ENCODE assay signal across 20 cellular contexts in the genomic region with DNA sequence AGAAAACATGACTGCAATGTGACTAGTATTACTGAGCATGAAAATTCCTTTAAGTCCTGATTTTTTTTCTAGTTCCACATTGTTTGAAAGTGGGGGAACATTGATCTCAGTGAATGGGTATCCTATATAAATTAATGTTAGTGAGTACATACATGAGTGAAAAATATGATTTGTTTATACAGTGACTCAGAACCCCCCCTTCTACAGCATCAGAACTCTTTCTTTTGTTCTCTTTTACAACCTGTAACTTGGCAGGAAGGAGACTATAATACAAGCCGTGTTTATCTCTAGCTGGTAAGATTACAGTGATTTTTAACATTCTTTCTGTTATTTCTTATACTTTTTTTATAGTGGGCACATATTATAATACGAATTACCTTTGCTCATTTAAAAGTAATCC.
DNase-seq lines count a peak whose midpoint lies in the region; ATAC-seq, FAIRE-seq and TF ChIP-seq lines count a peak whose summit lies in the region.
"Had no signal": no experiment of that assay in that cellular context is flagged by ENCODE, and none has a peak within 500 bp of the region (broad histone marks: within the 10 kb centered on the region; RNA-seq: fewer than 3 reads in every experiment).

No MANE protein-coding gene starts in this region.

- peaks cover 60% of the 10 kb centered on the region for H3K36me3 Mint-ChIP-seq in osteocyte (ENCODE audit: unreplicated experiment)

- FAIRE-seq in urothelium cell line (lab: Jason Lieb, UNC), result no peak
- FAIRE-seq: A204.1, GM18507, H54, HepG2 had no signal

- peaks cover 75% of the 10 kb centered on the region for H3K4me1 Mint-ChIP-seq in osteocyte (ENCODE audit: unreplicated experiment)

- no peak overlapping the region for H3K4me3 Mint-ChIP-seq in osteocyte (ENCODE audit: unreplicated experiment)
- H3K4me3 Mint-ChIP-seq: CD4-positive, alpha-beta T cell; T-helper 1 cell treated with Interleukin-12 subunit alpha and Interleukin-12 subunit beta and Interleukin-4 antibody, amounts not matched to agents 30 μg/mL and 1 μg/mL, for 36 hours had no signal

- H3K27ac Mint-ChIP-seq in osteocyte (ENCODE audit: unreplicated experiment), result peak overlapping the region; percentile 21
- H3K27ac Mint-ChIP-seq: CD4-positive, alpha-beta T cell; T-helper 1 cell treated with Interleukin-12 subunit alpha and Interleukin-12 subunit beta and Interleukin-4 antibody, amounts not matched to agents 30 μg/mL and 1 μg/mL, for 36 hours had no signal

- H3K9me3 Mint-ChIP-seq in osteocyte (ENCODE audit: unreplicated experiment), result peaks cover 6% of the 10 kb centered on the region
- H3K9me3 Mint-ChIP-seq: CD4-positive, alpha-beta T cell; T-helper 1 cell treated with Interleukin-12 subunit alpha and Interleukin-12 subunit beta and Interleukin-4 antibody, amounts not matched to agents 30 μg/mL and 1 μg/mL, for 36 hours had no signal

- DNase-seq in NCI-H1105 treated with DMSO at 0.1 percent for 48 hours (lab: John Stamatoyannopoulos, UW) (peak; percentile 38), NCI-H1105 (lab: John Stamatoyannopoulos, UW) (no peak), NCI-H345 (lab: John Stamatoyannopoulos, UW) (peak; percentile 18), osteocyte (ENCODE audit: extremely low spot score, unreplicated experiment) (no peak), NCI-H2081 treated with DMSO at 0.1 percent for 48 hours (lab: John Stamatoyannopoulos, UW) (no peak), urothelium cell line (ENCODE audit: low spot score) (no peak)
- DNase-seq: Caco-2; CD4-positive, alpha-beta T cell; KBM-7; NCI-H1436; NCI-H446 treated with DMSO at 0.1 percent for 48 hours; NCI-H774; PC-9 had no signal

- peak overlapping the region; percentile 87 for H3K27ac ChIP-seq in VCaP
- H3K27ac ChIP-seq: PC-9 had no signal

- no peaks in the 10 kb centered on the region for H3K27me3 Mint-ChIP-seq in osteocyte (ENCODE audit: unreplicated experiment)

- no peak for ATAC-seq in HG03280 (IDR thresholded peaks at IDR 0.05; ENCODE audit: unreplicated experiment)
- ATAC-seq: HepG2 had no signal

- TF ChIP-seq CTCF in VCaP (conservative IDR thresholded peaks at IDR 0.05) (no peak), osteocyte (IDR thresholded peaks at IDR 0.05) (no peak)

Comparison
In these comparisons a context has a peak if more than half of its experiments do, and no peak if none do; other contexts are left out.
1. DNase-seq: peak in NCI-H1105 treated with DMSO at 0.1 percent for 48 hours (single experiment) and NCI-H345 (single experiment); none in NCI-H1105 (single experiment), osteocyte (single experiment), NCI-H2081 treated with DMSO at 0.1 percent for 48 hours (single experiment) and urothelium cell line (single experiment).